In the genomic region with DNA sequence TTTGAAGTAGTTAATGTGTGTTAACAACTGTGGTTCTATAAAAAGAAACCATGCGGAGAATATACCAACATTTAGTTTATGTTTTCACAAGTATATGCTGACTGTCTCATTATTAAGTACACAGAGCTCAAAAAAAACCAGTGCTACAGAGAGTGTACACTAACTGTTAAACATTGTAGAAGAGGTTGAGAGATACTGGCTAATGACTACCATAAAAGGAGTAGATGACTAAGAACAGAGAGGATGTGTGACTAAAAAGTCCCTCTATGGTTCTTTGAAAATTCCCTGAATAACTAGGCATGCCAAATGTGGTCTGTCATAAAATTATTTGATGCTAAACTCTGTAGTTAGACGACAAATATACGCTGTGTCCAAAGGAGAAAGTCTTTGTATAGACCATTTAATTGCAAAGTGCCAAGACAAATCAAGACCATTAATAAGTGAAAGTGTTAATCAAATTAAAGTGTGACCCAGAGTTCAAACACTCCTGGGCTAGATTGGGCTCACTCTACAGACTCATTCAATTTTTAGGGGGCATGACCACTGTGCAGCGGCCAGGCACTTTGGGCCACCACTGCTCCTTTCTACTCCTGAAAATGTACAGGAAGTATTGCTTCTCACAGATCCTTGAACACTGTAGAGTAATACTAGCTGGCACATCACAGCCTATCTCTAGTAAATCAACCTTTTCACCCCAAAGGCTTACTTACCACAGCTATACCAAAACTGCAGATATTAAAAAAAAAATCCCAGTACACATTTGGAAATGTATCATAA, we compare ENCODE assay signal across 1 cellular context.
TF ChIP-seq lines count a peak whose summit lies in the region.

No MANE protein-coding gene starts in this region.

TF ChIP-seq in GM23338, 12 proteins besides CTCF, POLR2A, EP300 and RAD21 (continued from another document):
- TF ChIP-seq ZNF462 (CRISPR knock-in tag; IDR thresholded peaks at IDR 0.05) (no peak), NANOG (IDR thresholded peaks at IDR 0.05; ENCODE audit: borderline replicate concordance) (no peak), JUNB (IDR thresholded peaks at IDR 0.05; ENCODE audit: unreplicated experiment) (no peak), ZNF114 (CRISPR knock-in tag; IDR thresholded peaks at IDR 0.05) (no peak), POLR2AphosphoS5 (IDR thresholded peaks at IDR 0.05; ENCODE audit: low read depth) (no peak), ZNF331 (CRISPR knock-in tag; IDR thresholded peaks at IDR 0.05; ENCODE audit: low read depth) (no peak), EZH2 (IDR thresholded peaks at IDR 0.05; ENCODE audit: low read depth, unreplicated experiment) (no peak)
